Comparison of ENCODE assay signal across 8 cellular contexts in genomic region chr11:17354070-17354924, GRCh38. TPM values are rescaled to one million over a fixed set of nuclear protein-coding genes. Genes with fewer than 3 reads are reported as not detected.
DNase-seq lines count a peak whose midpoint lies in the region; ATAC-seq and TF ChIP-seq lines count a peak whose summit lies in the region.

No MANE protein-coding gene starts in this region.

- peaks cover 28% of the 10 kb centered on the region for H3K36me3 Mint-ChIP-seq in activated naive CD8-positive, alpha-beta T cell treated with anti-CD3 and anti-CD28 coated beads, Interleukin-2, amount 50 U/mL, for 24 hours (ENCODE audit: low read depth)

- H3K4me1 Mint-ChIP-seq in activated naive CD8-positive, alpha-beta T cell treated with anti-CD3 and anti-CD28 coated beads, Interleukin-2, amount 50 U/mL, for 24 hours = peaks cover 39% of the 10 kb centered on the region

- no peak for ATAC-seq in activated naive CD8-positive, alpha-beta T cell treated with anti-CD3 and anti-CD28 coated beads, Interleukin-2, amount 50 U/mL, for 24 hours
- ATAC-seq in HG02571 (IDR thresholded peaks at IDR 0.05; ENCODE audit: unreplicated experiment) = no peak

- H4K20me1 ChIP-seq in BLaER1 = peaks cover 45% of the 10 kb centered on the region

- peak overlapping the region; percentile 92 for H3K4me3 Mint-ChIP-seq in activated naive CD8-positive, alpha-beta T cell treated with anti-CD3 and anti-CD28 coated beads, Interleukin-2, amount 50 U/mL, for 24 hours

- H3K9me3 Mint-ChIP-seq in activated naive CD8-positive, alpha-beta T cell treated with anti-CD3 and anti-CD28 coated beads, Interleukin-2, amount 50 U/mL, for 24 hours = peaks cover 3% of the 10 kb centered on the region

- H3K27me3 Mint-ChIP-seq in activated naive CD8-positive, alpha-beta T cell treated with anti-CD3 and anti-CD28 coated beads, Interleukin-2, amount 50 U/mL, for 24 hours = no peaks in the 10 kb centered on the region

- H3K27me3 ChIP-seq in BLaER1 (peaks cover 55% of the 10 kb centered on the region), left ventricle myocardium inferior (ENCODE audit: low read depth) (no peaks in the 10 kb centered on the region)

- no peak overlapping the region for H3K9ac ChIP-seq in BLaER1

- H3K4me2 ChIP-seq in BLaER1 = peak overlapping the region; percentile 95

- TF ChIP-seq CTCF in GM20000 (IDR thresholded peaks at IDR 0.05; ENCODE audit: extremely low read depth, missing control alignments) (peak; percentile 31), left ventricle myocardium inferior (IDR thresholded peaks at IDR 0.05; ENCODE audit: borderline replicate concordance) (peak; percentile 76)

- H3K4me3 ChIP-seq in BLaER1 = peak overlapping the region; percentile 64
- H3K4me3 ChIP-seq in left ventricle myocardium inferior = peak overlapping the region; percentile 81

- H3K27ac ChIP-seq in BLaER1 (no peak overlapping the region), left ventricle myocardium inferior (replicated peaks) (peak overlapping the region; percentile 85)

- DNase-seq in GM20000 (ENCODE audit: low spot score) = peak; percentile 83
- peak; percentile 25 for DNase-seq in NCI-H1048 (lab: John Stamatoyannopoulos, UW)
- DNase-seq in SKM-1 (lab: John Stamatoyannopoulos, UW; ENCODE audit: unreplicated experiment) = peak; percentile 69
- DNase-seq in activated naive CD8-positive, alpha-beta T cell treated with anti-CD3 and anti-CD28 coated beads, Interleukin-2, amount 50 U/mL, for 24 hours = peak; percentile 77
- no peak for DNase-seq in left ventricle myocardium inferior
- peak; percentile 67 for DNase-seq in putamen (ENCODE audit: low spot score)

- peaks cover 11% of the 10 kb centered on the region for H3K9me3 ChIP-seq in BLaER1
- no peaks in the 10 kb centered on the region for H3K9me3 ChIP-seq in left ventricle myocardium inferior (replicated peaks)

- peak overlapping the region; percentile 94 for H3K27ac Mint-ChIP-seq in activated naive CD8-positive, alpha-beta T cell treated with anti-CD3 and anti-CD28 coated beads, Interleukin-2, amount 50 U/mL, for 24 hours

- H3K4me1 ChIP-seq in BLaER1 = peaks cover 28% of the 10 kb centered on the region
- H3K4me1 ChIP-seq in left ventricle myocardium inferior = peaks cover 38% of the 10 kb centered on the region

- intact Hi-C loops in left ventricle myocardium inferior (cut with micrococcal nuclease) = no loop called here

- H3K36me3 ChIP-seq in BLaER1 (peaks cover 4% of the 10 kb centered on the region; the same call in 1 of the 2 replicates), left ventricle myocardium inferior (peaks cover 6% of the 10 kb centered on the region)

RNA-seq across cellular contexts. Expression of gene NCR3LG1, which starts 2.7 kb away (rescaled TPM):
- 0.80 TPM for total RNA-seq in left ventricle myocardium inferior

RNA-seq across cellular contexts. Expression of gene KCNJ11, which starts 34.2 kb away (rescaled TPM):
- total RNA-seq in left ventricle myocardium inferior = 17.5 TPM
